Comparison of ENCODE assay signal across 2 cellular contexts in genomic region chrX:13430136-13430827, GRCh38.
TF ChIP-seq lines count a peak whose summit lies in the region.

No MANE protein-coding gene starts in this region.

TF ChIP-seq in HEK293, 187 proteins besides CTCF, POLR2A, EP300 and RAD21 (continued from another document):
- TF ChIP-seq ZNF221 (tag by site-specific recombination; IDR thresholded peaks at IDR 0.05; ENCODE audit: borderline replicate concordance) (no peak), ZNF366 (tag by site-specific recombination; conservative IDR thresholded peaks at IDR 0.05) (0 out of 2 replicates have a peak, but pooled peaks have one; percentile 24), ZNF16 (tag by site-specific recombination; IDR thresholded peaks at IDR 0.05; ENCODE audit: low read depth) (no peak), ZNF133 (tag by site-specific recombination; IDR thresholded peaks at IDR 0.05) (no peak), ZNF621 (tag by site-specific recombination; IDR thresholded peaks at IDR 0.05) (no peak), ZNF747 (tag by site-specific recombination; IDR thresholded peaks at IDR 0.05) (no peak), ZNF518A (tag by site-specific recombination; conservative IDR thresholded peaks at IDR 0.05; ENCODE audit: low read depth) (no peak), ZBTB21 (tag by site-specific recombination; IDR thresholded peaks at IDR 0.05) (0 out of 2 replicates have a peak, but pooled peaks have one; percentile 61)

TF ChIP-seq in WTC11, 78 proteins besides CTCF, POLR2A, EP300 and RAD21 (continued from another document):
- TF ChIP-seq, protein P1, sequence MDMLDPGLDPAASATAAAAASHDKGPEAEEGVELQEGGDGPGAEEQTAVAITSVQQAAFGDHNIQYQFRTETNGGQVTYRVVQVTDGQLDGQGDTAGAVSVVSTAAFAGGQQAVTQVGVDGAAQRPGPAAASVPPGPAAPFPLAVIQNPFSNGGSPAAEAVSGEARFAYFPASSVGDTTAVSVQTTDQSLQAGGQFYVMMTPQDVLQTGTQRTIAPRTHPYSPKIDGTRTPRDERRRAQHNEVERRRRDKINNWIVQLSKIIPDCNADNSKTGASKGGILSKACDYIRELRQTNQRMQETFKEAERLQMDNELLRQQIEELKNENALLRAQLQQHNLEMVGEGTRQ (CRISPR knock-in tag; IDR thresholded peaks at IDR 0.05), result peak; percentile 71
- TF ChIP-seq ELF4 (CRISPR knock-in tag; IDR thresholded peaks at IDR 0.05; ENCODE audit: low read depth), result no peak
- TF ChIP-seq, protein P2, sequence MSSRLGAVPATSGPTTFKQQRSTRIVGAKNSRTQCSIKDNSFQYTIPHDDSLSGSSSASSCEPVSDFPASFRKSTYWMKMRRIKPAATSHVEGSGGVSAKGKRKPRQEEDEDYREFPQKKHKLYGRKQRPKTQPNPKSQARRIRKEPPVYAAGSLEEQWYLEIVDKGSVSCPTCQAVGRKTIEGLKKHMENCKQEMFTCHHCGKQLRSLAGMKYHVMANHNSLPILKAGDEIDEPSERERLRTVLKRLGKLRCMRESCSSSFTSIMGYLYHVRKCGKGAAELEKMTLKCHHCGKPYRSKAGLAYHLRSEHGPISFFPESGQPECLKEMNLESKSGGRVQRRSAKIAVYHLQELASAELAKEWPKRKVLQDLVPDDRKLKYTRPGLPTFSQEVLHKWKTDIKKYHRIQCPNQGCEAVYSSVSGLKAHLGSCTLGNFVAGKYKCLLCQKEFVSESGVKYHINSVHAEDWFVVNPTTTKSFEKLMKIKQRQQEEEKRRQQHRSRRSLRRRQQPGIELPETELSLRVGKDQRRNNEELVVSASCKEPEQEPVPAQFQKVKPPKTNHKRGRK (CRISPR knock-in tag; IDR thresholded peaks at IDR 0.05; ENCODE audit: borderline replicate concordance), result no peak
- TF ChIP-seq NR2C2 (CRISPR knock-in tag; IDR thresholded peaks at IDR 0.05), result no peak
- TF ChIP-seq ZNF219 (CRISPR knock-in tag; IDR thresholded peaks at IDR 0.05; ENCODE audit: borderline replicate concordance), result no peak
- TF ChIP-seq TP53 (CRISPR knock-in tag; IDR thresholded peaks at IDR 0.05), result no peak
- TF ChIP-seq FOXP1 (CRISPR knock-in tag; IDR thresholded peaks at IDR 0.05; ENCODE audit: borderline replicate concordance), result no peak
- no peak for TF ChIP-seq MLX (CRISPR knock-in tag; IDR thresholded peaks at IDR 0.05)
- TF ChIP-seq, protein P3, sequence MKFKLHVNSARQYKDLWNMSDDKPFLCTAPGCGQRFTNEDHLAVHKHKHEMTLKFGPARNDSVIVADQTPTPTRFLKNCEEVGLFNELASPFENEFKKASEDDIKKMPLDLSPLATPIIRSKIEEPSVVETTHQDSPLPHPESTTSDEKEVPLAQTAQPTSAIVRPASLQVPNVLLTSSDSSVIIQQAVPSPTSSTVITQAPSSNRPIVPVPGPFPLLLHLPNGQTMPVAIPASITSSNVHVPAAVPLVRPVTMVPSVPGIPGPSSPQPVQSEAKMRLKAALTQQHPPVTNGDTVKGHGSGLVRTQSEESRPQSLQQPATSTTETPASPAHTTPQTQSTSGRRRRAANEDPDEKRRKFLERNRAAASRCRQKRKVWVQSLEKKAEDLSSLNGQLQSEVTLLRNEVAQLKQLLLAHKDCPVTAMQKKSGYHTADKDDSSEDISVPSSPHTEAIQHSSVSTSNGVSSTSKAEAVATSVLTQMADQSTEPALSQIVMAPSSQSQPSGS (CRISPR knock-in tag; IDR thresholded peaks at IDR 0.05; ENCODE audit: borderline replicate concordance, low read depth), result no peak
- no peak for TF ChIP-seq IRF2 (CRISPR knock-in tag; IDR thresholded peaks at IDR 0.05; ENCODE audit: borderline replicate concordance, low read depth)
- TF ChIP-seq, protein P4, sequence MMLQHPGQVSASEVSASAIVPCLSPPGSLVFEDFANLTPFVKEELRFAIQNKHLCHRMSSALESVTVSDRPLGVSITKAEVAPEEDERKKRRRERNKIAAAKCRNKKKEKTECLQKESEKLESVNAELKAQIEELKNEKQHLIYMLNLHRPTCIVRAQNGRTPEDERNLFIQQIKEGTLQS (CRISPR knock-in tag; conservative IDR thresholded peaks at IDR 0.05), result no peak
- TF ChIP-seq ESRRA (CRISPR knock-in tag; IDR thresholded peaks at IDR 0.05; ENCODE audit: borderline replicate concordance), result no peak
- TF ChIP-seq, protein P5, sequence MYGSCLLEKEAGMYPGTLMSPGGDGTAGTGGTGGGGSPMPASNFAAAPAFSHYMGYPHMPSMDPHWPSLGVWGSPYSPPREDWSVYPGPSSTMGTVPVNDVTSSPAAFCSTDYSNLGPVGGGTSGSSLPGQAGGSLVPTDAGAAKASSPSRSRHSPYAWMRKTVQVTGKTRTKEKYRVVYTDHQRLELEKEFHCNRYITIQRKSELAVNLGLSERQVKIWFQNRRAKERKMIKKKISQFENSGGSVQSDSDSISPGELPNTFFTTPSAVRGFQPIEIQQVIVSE (CRISPR knock-in tag; IDR thresholded peaks at IDR 0.05; ENCODE audit: borderline replicate concordance), result no peak
